In genomic region chr9:124290743-124291554, GRCh38 we compare ENCODE assay signal across 9 cellular contexts. TPM values are rescaled to one million over a fixed set of nuclear protein-coding genes. Genes with fewer than 3 reads are reported as not detected.
DNase-seq lines count a peak whose midpoint lies in the region; ATAC-seq and TF ChIP-seq lines count a peak whose summit lies in the region.
"Had no signal": no experiment of that assay in that cellular context is flagged by ENCODE, and none has a peak within 500 bp of the region (broad histone marks: within the 10 kb centered on the region; RNA-seq: fewer than 3 reads in every experiment).

No MANE protein-coding gene starts in this region.

- H2BK20ac ChIP-seq in H9 (ENCODE audit: low read depth, low read length, poor library complexity, severe bottlenecking): no peak overlapping the region

- H3K27ac ChIP-seq in right atrium auricular region: peak overlapping the region; percentile 21 to 70
- peak overlapping the region; percentile 26 for H3K27ac ChIP-seq in RWPE2 (ENCODE audit: poor library complexity, severe bottlenecking)
- H3K27ac ChIP-seq in transverse colon: peak overlapping the region in 3 of 4 donors; percentile 4 to 24 (median 18)
- H3K27ac ChIP-seq in H9 (ENCODE audit: insufficient read length, low read depth, low read length): no peak overlapping the region

- H3K9me3 ChIP-seq in right atrium auricular region (no peaks in the 10 kb centered on the region), RWPE2 (ENCODE audit: severe bottlenecking) (no peaks in the 10 kb centered on the region), transverse colon (no peaks in the 10 kb centered on the region), H9 (ENCODE audit: control insufficient read depth, low read depth, low read length) (no peaks in the 10 kb centered on the region)

- no peaks in the 10 kb centered on the region for H3K23me2 ChIP-seq in H9 (ENCODE audit: insufficient read length, low read depth, low read length, poor library complexity, severe bottlenecking)

- no peak overlapping the region for H2BK5ac ChIP-seq in H9 (ENCODE audit: insufficient read length, low read length)

- no peak overlapping the region for H3K4me3 Mint-ChIP-seq in H9

- H4K5ac ChIP-seq in H9 (ENCODE audit: insufficient read length, low read depth, low read length): no peak overlapping the region

- H2BK120ac ChIP-seq in H9 (ENCODE audit: low read depth, low read length, poor library complexity, severe bottlenecking): no peak overlapping the region

- no peak overlapping the region for H3K4me2 ChIP-seq in H9 (ENCODE audit: insufficient read depth, insufficient read length, low read length)

- H3K9me3 Mint-ChIP-seq in H9: no peaks in the 10 kb centered on the region; a peak in 1 of 5 replicates

- H3K79me1 ChIP-seq in H9 (ENCODE audit: insufficient read depth, low read depth, low read length, poor library complexity, severe bottlenecking): no peaks in the 10 kb centered on the region

- H3K36me3 ChIP-seq in right atrium auricular region (no peaks in the 10 kb centered on the region), RWPE2 (ENCODE audit: low read depth) (peaks cover 43% of the 10 kb centered on the region), transverse colon (no peaks in the 10 kb centered on the region)

- H4K8ac ChIP-seq in H9 (replicated peaks; ENCODE audit: insufficient read length, low read depth, low read length): no peak overlapping the region

- peak overlapping the region in 1 of 3 experiments; percentile 25; a peak in 2 of 7 replicates for H3K27ac Mint-ChIP-seq in H9

- in situ Hi-C loops in transverse colon (cut with MboI; ENCODE audit: low pct_ligation_motif_present in 1 of 4, low pct_unique_long_range_greater_than_20kb in 1 of 4, low sequenced_read_pairs in 3 of 4): no loop called here

- H2BK15ac ChIP-seq in H9 (ENCODE audit: low read depth, low read length): no peak overlapping the region

- no peak overlapping the region for H3K18ac ChIP-seq in H9 (ENCODE audit: insufficient read length, low read depth, low read length)

- no peaks in the 10 kb centered on the region for H4K20me1 ChIP-seq in H9 (ENCODE audit: control insufficient read depth, insufficient read depth, insufficient read length)

- H2BK12ac ChIP-seq in H9 (ENCODE audit: insufficient read length, low read depth, low read length): no peak overlapping the region

- no peak overlapping the region for H3K9ac ChIP-seq in H9 (ENCODE audit: extremely low read depth, insufficient read length, low read length)

- intact Hi-C loops in Right ventricle myocardium superior (cut with DNase I) (no loop called here), transverse colon (cut with DNase I; ENCODE audit: low total_unique reads) (no loop called here)

- no peaks in the 10 kb centered on the region for H3K79me2 ChIP-seq in H9 (ENCODE audit: insufficient read depth, low read length)

- DNase-seq in right atrium auricular region (ENCODE audit: low spot score) (no peak), Right ventricle myocardium superior (no peak), RWPE2 (ENCODE audit: low spot score) (no peak), epithelial cell of esophagus (ENCODE audit: low read depth) (peak; percentile 35), transverse colon (no peak), H9 (no peak)
- DNase-seq in stimulated activated CD4-positive, alpha-beta T cell treated with anti-CD3 and anti-CD28 coated beads, Interleukin-4, amount 100 ng/mL, for 24 hours: no peak
- DNase-seq: effector CD8-positive, alpha-beta T cell had no signal

- H3T11ph ChIP-seq in H9 (ENCODE audit: low read length): no peak overlapping the region

- no peaks in the 10 kb centered on the region; the same call in 1 of the 2 replicates for H3K27me3 Mint-ChIP-seq in H9 (ENCODE audit: low read depth)

- no peak overlapping the region for H3K4me3 ChIP-seq in right atrium auricular region
- H3K4me3 ChIP-seq in RWPE2 (ENCODE audit: severe bottlenecking): no peak overlapping the region
- no peak overlapping the region for H3K4me3 ChIP-seq in epithelial cell of esophagus (ENCODE audit: low read length)
- no peak overlapping the region for H3K4me3 ChIP-seq in transverse colon

- H3K27me3 ChIP-seq in right atrium auricular region (no peaks in the 10 kb centered on the region), RWPE2 (ENCODE audit: insufficient read depth, poor library complexity, severe bottlenecking) (no peaks in the 10 kb centered on the region), transverse colon (no peaks in the 10 kb centered on the region), H9 (ENCODE audit: insufficient read depth, low read length) (no peaks in the 10 kb centered on the region)

- TF ChIP-seq POLR2A in transverse colon (IDR thresholded peaks at IDR 0.05): no peak

- no peak overlapping the region for H2AFZ ChIP-seq in H9 (ENCODE audit: low read length)

- no peak overlapping the region for H3K4ac ChIP-seq in H9 (ENCODE audit: low read depth, low read length)

- no peak for ATAC-seq in Right ventricle myocardium superior (ENCODE audit: poor library complexity)
- ATAC-seq in RWPE2 (ENCODE audit: low read depth): no peak
- ATAC-seq in GM19397 (IDR thresholded peaks at IDR 0.05; ENCODE audit: unreplicated experiment): no peak

- no peak overlapping the region for H3K14ac ChIP-seq in H9 (ENCODE audit: insufficient read depth, low read length)

- peaks cover 17 to 31% of the 10 kb centered on the region in 2 experiments for H3K4me1 Mint-ChIP-seq in H9

- no peak overlapping the region for H2AK5ac ChIP-seq in H9 (ENCODE audit: insufficient read length, low read length)

- H3K36me3 Mint-ChIP-seq in H9 (ENCODE audit: insufficient read depth in 1 of 3, low read depth in 3 of 3): no peaks in the 10 kb centered on the region; a peak in 1 of 7 replicates

- no peak overlapping the region for H3K56ac ChIP-seq in H9 (ENCODE audit: insufficient read length, low read depth, low read length)

- TF ChIP-seq CTCF in right atrium auricular region (IDR thresholded peaks at IDR 0.05) (no peak), RWPE2 (IDR thresholded peaks at IDR 0.05; ENCODE audit: poor library complexity, severe bottlenecking) (no peak), epithelial cell of esophagus (IDR thresholded peaks at IDR 0.05; ENCODE audit: insufficient read depth, low read depth, low read length, missing control alignments) (no peak), transverse colon (IDR thresholded peaks at IDR 0.05) (no peak), H9 (conservative IDR thresholded peaks at IDR 0.05) (no peak)

- TF ChIP-seq EP300 in transverse colon (IDR thresholded peaks at IDR 0.05; ENCODE audit: low read depth): no peak

- 78 to 81% methylated on average over 9 to 22 of the region's 22 CpGs for WGBS in transverse colon (ENCODE audit: low coverage in 1 of 2), 2 donors
- no CpG with 5 or more reads among the region's 22 CpGs for WGBS in H9 (ENCODE audit: extremely low coverage, insufficient read length, low lambda C conversion rate)

- H3K23ac ChIP-seq in H9 (ENCODE audit: insufficient read length, low read depth, low read length): no peak overlapping the region

- H3K4me1 ChIP-seq in right atrium auricular region (peaks cover 0 to 73% of the 10 kb centered on the region in 2 donors), RWPE2 (ENCODE audit: insufficient read depth, poor library complexity, severe bottlenecking) (peaks cover 32% of the 10 kb centered on the region), transverse colon (peaks cover 24 to 78% (median 47%) of the 10 kb centered on the region in 4 donors), H9 (ENCODE audit: insufficient read depth, low read length) (no peaks in the 10 kb centered on the region)

- no peak overlapping the region for H4K91ac ChIP-seq in H9 (ENCODE audit: insufficient read length, low read depth, low read length)

RNA-seq across cellular contexts. Expression of gene NEK6, which starts 33.2 kb away (rescaled TPM):
- total RNA-seq in right atrium auricular region (1 to 10 TPM; 9.2 to 9.7 TPM), Right ventricle myocardium superior (10.3 TPM), transverse colon (10 to 100 TPM; 12.3 to 31.1 (median 21.6) TPM), H9 (2021) (13.7 and 14.3 TPM in 2 replicates)
